1 cellular context compared by ENCODE assay signal in the genomic region with DNA sequence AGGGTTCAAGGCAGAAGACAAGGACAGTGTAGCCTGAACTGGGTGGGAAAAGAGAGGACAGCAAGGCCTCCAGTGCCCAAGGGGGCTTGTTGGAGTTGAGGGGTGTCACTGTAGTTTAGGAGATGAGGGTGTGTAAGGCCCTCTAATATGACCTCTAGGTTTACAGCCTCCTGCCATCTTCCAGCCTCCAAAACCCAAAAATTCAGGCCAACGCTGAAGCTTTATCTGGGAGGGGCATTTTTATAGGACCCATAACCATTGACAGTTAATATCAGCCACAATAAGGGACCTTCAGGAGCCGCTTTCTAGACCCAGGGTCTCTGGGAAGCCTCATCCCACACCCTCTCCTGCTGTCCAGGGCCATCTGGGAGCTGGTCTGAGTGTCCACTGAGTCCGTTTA.
A peak's percentile ranks its signal among the peaks of the same experiment; 100 is the strongest.
TF ChIP-seq lines count a peak whose summit lies in the region.

No MANE protein-coding gene starts in this region.

TF ChIP-seq in WTC11, 78 proteins besides CTCF, POLR2A, EP300 and RAD21:
- TF ChIP-seq KAT7 (CRISPR knock-in tag; IDR thresholded peaks at IDR 0.05; ENCODE audit: borderline replicate concordance) = 0 out of 2 replicates have a peak, but pooled peaks have one; percentile 1
- no peak for TF ChIP-seq ZNF219 (CRISPR knock-in tag; IDR thresholded peaks at IDR 0.05; ENCODE audit: borderline replicate concordance)
- TF ChIP-seq ZNF416 (CRISPR knock-in tag; IDR thresholded peaks at IDR 0.05) = no peak
